In genomic region chrX:2457289-2458133, GRCh38 we compare ENCODE assay signal across 22 cellular contexts. TPM values are rescaled to one million over a fixed set of nuclear protein-coding genes. Genes with fewer than 3 reads are reported as not detected.
DNase-seq lines count a peak whose midpoint lies in the region; ATAC-seq, FAIRE-seq and TF ChIP-seq lines count a peak whose summit lies in the region.
"Had no signal": no experiment of that assay in that cellular context is flagged by ENCODE, and none has a peak within 500 bp of the region (broad histone marks: within the 10 kb centered on the region; RNA-seq: fewer than 3 reads in every experiment).

No MANE protein-coding gene starts in this region.

- no peak for TF ChIP-seq CTCF in HEK293 (tag by site-specific recombination; IDR thresholded peaks at IDR 0.05)
- TF ChIP-seq CTCF in GM12878 (IDR thresholded peaks at IDR 0.05 in 2 of 3, conservative IDR thresholded peaks at IDR 0.05 in 1 of 3; ENCODE audit: control insufficient read depth in 2 of 3, extremely low read depth in 1 of 3, insufficient read depth in 1 of 3, low read depth in 3 of 3, low read length in 3 of 3): no peak

- no peak overlapping the region for H3K4ac ChIP-seq in mesendoderm (ENCODE audit: low read depth, low read length)

- no peak for ATAC-seq in GM12878
- ATAC-seq in activated CD8-positive, alpha-beta memory T cell treated with anti-CD3 and anti-CD28 coated beads, Interleukin-2, amount 10 ng/mL, durations not matched to agents 7 days and 5 days: no peak
- ATAC-seq: HepG2 had no signal

- H2BK120ac ChIP-seq in mesendoderm (ENCODE audit: low read depth, low read length): no peak overlapping the region

- H4K5ac ChIP-seq in mesendoderm (ENCODE audit: low read length): no peak overlapping the region

- peaks cover 0 to 4% (median 0%) of the 10 kb centered on the region in 5 donors for H3K9me3 Mint-ChIP-seq in CD8-positive, alpha-beta memory T cell
- peaks cover 9% of the 10 kb centered on the region for H3K9me3 Mint-ChIP-seq in activated CD8-positive, alpha-beta memory T cell treated with anti-CD3 and anti-CD28 coated beads, Interleukin-2, amount 10 ng/mL, durations not matched to agents 7 days and 5 days (ENCODE audit: low read depth)
- H3K9me3 Mint-ChIP-seq in activated naive CD4-positive, alpha-beta T cell treated with anti-CD3 and anti-CD28 coated beads, Interleukin-2, amount 10 ng/mL, durations not matched to agents 7 days and 5 days: peaks cover 5% of the 10 kb centered on the region

- peaks cover 9 to 20% (median 9%) of the 10 kb centered on the region in 3 donors for H3K36me3 Mint-ChIP-seq in CD8-positive, alpha-beta memory T cell
- H3K36me3 Mint-ChIP-seq in activated CD8-positive, alpha-beta memory T cell treated with anti-CD3 and anti-CD28 coated beads, Interleukin-2, amount 10 ng/mL, durations not matched to agents 7 days and 5 days: peaks cover 13% of the 10 kb centered on the region
- peaks cover 4% of the 10 kb centered on the region for H3K36me3 Mint-ChIP-seq in activated naive CD4-positive, alpha-beta T cell treated with anti-CD3 and anti-CD28 coated beads, Interleukin-2, amount 10 ng/mL, durations not matched to agents 7 days and 5 days

- over 99% methylated on average over 26 of the region's 26 CpGs for WGBS in GM12878 (ENCODE audit: insufficient coverage, insufficient replicate concordance, low lambda C conversion rate, missing lambda C conversion rate)
- no CpG with 5 or more reads among the region's 26 CpGs for WGBS in mesendoderm (ENCODE audit: extremely low coverage, insufficient coverage, low lambda C conversion rate)

- H3K36me3 ChIP-seq in CD8-positive, alpha-beta memory T cell (ENCODE audit: insufficient read depth, low read length): no peaks in the 10 kb centered on the region
- H3K36me3 ChIP-seq in HEK293 (ENCODE audit: control insufficient read depth in 2 of 2, insufficient read depth in 1 of 2, low read length in 2 of 2) (no peaks in the 10 kb centered on the region; a peak in 1 of 3 replicates), GM12878 (ENCODE audit: control insufficient read depth in 2 of 2, insufficient read depth in 2 of 2, low read length in 1 of 2) (no peaks in the 10 kb centered on the region), mesendoderm (ENCODE audit: control insufficient read depth, insufficient read depth, low read length) (no peaks in the 10 kb centered on the region)

- H3K23ac ChIP-seq in mesendoderm (ENCODE audit: low read length): no peak overlapping the region

- peaks cover 17% of the 10 kb centered on the region for H3K79me1 ChIP-seq in mesendoderm (ENCODE audit: low read length)

- RAD21 ChIA-PET in GM12878 (lab: Charles Lee; ENCODE audit: unreplicated experiment): no interaction called here

- H2BK15ac ChIP-seq in mesendoderm (replicated peaks; ENCODE audit: low read depth): no peak overlapping the region

- peak overlapping the region; percentile 12 for H3K27ac ChIP-seq in CD8-positive, alpha-beta memory T cell (ENCODE audit: low read depth, low read length)
- H3K27ac ChIP-seq in HEK293 (ENCODE audit: extremely low read depth, low read depth, low read length) (no peak overlapping the region), GM12878 (ENCODE audit: control insufficient read depth, insufficient read depth) (no peak overlapping the region), mesendoderm (ENCODE audit: low read depth, low read length) (no peak overlapping the region), substantia nigra (ENCODE audit: low read depth, low read length, poor library complexity, severe bottlenecking) (no peak overlapping the region)
- H3K27ac ChIP-seq: SK-N-MC had no signal

- H3K4me3 Mint-ChIP-seq in CD8-positive, alpha-beta memory T cell: no peak overlapping the region
- H3K4me3 Mint-ChIP-seq in activated CD8-positive, alpha-beta memory T cell treated with anti-CD3 and anti-CD28 coated beads, Interleukin-2, amount 10 ng/mL, durations not matched to agents 7 days and 5 days: no peak overlapping the region
- no peak overlapping the region for H3K4me3 Mint-ChIP-seq in activated naive CD4-positive, alpha-beta T cell treated with anti-CD3 and anti-CD28 coated beads, Interleukin-2, amount 10 ng/mL, durations not matched to agents 7 days and 5 days
- H3K4me3 Mint-ChIP-seq: B cell; CD4-positive, CD25-positive, alpha-beta regulatory T cell had no signal

- no peak overlapping the region for H3K56ac ChIP-seq in mesendoderm (ENCODE audit: low read length)

- POLR2A ChIA-PET in CD8-positive, alpha-beta memory T cell (lab: Charles Lee): no interaction called here
- POLR2A ChIA-PET in HEK293 (lab: Yijun Ruan, JAX): no interaction called here
- POLR2A ChIA-PET in GM12878 (lab: Charles Lee): no interaction called here

- H3K27me3 Mint-ChIP-seq in CD8-positive, alpha-beta memory T cell: peaks cover 0 to 4% of the 10 kb centered on the region in 2 donors
- no peaks in the 10 kb centered on the region for H3K27me3 Mint-ChIP-seq in activated CD8-positive, alpha-beta memory T cell treated with anti-CD3 and anti-CD28 coated beads, Interleukin-2, amount 10 ng/mL, durations not matched to agents 7 days and 5 days
- no peaks in the 10 kb centered on the region for H3K27me3 Mint-ChIP-seq in activated naive CD4-positive, alpha-beta T cell treated with anti-CD3 and anti-CD28 coated beads, Interleukin-2, amount 10 ng/mL, durations not matched to agents 7 days and 5 days
- H3K27me3 Mint-ChIP-seq: B cell; CD4-positive, CD25-positive, alpha-beta regulatory T cell had no signal

- BruUV-seq in GM12878 (replicated peaks; lab: Mats Ljungman, UMichigan): no TSS peak

- in situ Hi-C loops in GM12878 (cut with MboI): no loop called here

- no peak for TF ChIP-seq POLR2A in GM12878 (IDR thresholded peaks at IDR 0.05; ENCODE audit: low read depth, low read length)

- SMC1A ChIA-PET in GM12878 (lab: Charles Lee; ENCODE audit: uncharacterized antibody, unreplicated experiment): no interaction called here

- no peaks in the 10 kb centered on the region for H3K4me1 ChIP-seq in CD8-positive, alpha-beta memory T cell (ENCODE audit: insufficient read depth, low read length)
- H3K4me1 ChIP-seq in HEK293 (ENCODE audit: control insufficient read depth, insufficient read depth, low read length) (no peaks in the 10 kb centered on the region), GM12878 (ENCODE audit: control insufficient read depth, insufficient read depth, low read length) (no peaks in the 10 kb centered on the region), mesendoderm (ENCODE audit: control insufficient read depth, low read depth, low read length) (no peaks in the 10 kb centered on the region)

- no peak overlapping the region for H3K9ac ChIP-seq in GM12878 (ENCODE audit: control insufficient read depth, insufficient read depth, low read length)
- no peak overlapping the region for H3K9ac ChIP-seq in mesendoderm (ENCODE audit: low read length)

- CTCF ChIA-PET in CD8-positive, alpha-beta memory T cell (lab: Charles Lee): no interaction called here
- CTCF ChIA-PET in HEK293 (lab: Yijun Ruan, JAX): no interaction called here
- CTCF ChIA-PET in GM12878 (lab: Yijun Ruan, JAX): no interaction called here
- CTCF ChIA-PET in activated CD8-positive, alpha-beta memory T cell treated with anti-CD3 and anti-CD28 coated beads, Interleukin-2, amount 10 ng/mL, durations not matched to agents 7 days and 5 days (lab: Charles Lee): no interaction called here
- CTCF ChIA-PET in activated naive CD4-positive, alpha-beta T cell treated with anti-CD3 and anti-CD28 coated beads, Interleukin-2, amount 10 ng/mL, durations not matched to agents 7 days and 5 days (lab: Charles Lee): no interaction called here

- no peaks in the 10 kb centered on the region for H4K20me1 ChIP-seq in GM12878 (ENCODE audit: control insufficient read depth, insufficient read depth)

- no peak for TF ChIP-seq RAD21 in GM12878 (IDR thresholded peaks at IDR 0.05; ENCODE audit: insufficient read depth, low read depth, low read length)

- no peak overlapping the region for H3K4me3 ChIP-seq in CD8-positive, alpha-beta memory T cell (ENCODE audit: low read length)
- H3K4me3 ChIP-seq in HEK293 (ENCODE audit: low read depth, low read length) (no peak overlapping the region), GM12878 (no peak overlapping the region), mesendoderm (ENCODE audit: low read length) (no peak overlapping the region)
- H3K4me3 ChIP-seq: SK-N-MC had no signal

- H2AK5ac ChIP-seq in mesendoderm (ENCODE audit: low read length): no peak overlapping the region

- no peak overlapping the region for H3K4me2 ChIP-seq in GM12878 (ENCODE audit: control insufficient read depth, insufficient read depth)
- no peak overlapping the region for H3K4me2 ChIP-seq in mesendoderm (ENCODE audit: low read length)

- H3K9me3 ChIP-seq in CD8-positive, alpha-beta memory T cell (ENCODE audit: low read length): no peaks in the 10 kb centered on the region
- H3K9me3 ChIP-seq in HEK293 (ENCODE audit: control insufficient read depth, insufficient read depth, low read depth, low read length) (no peaks in the 10 kb centered on the region), GM12878 (replicated peaks; ENCODE audit: control insufficient read depth, insufficient read depth, low read length) (no peaks in the 10 kb centered on the region; the same call in 1 of the 3 replicates)

- H3K79me2 ChIP-seq in GM12878 (ENCODE audit: control insufficient read depth, insufficient read depth, low read length) (no peaks in the 10 kb centered on the region; the same call in 1 of the 2 replicates), mesendoderm (ENCODE audit: control insufficient read depth, insufficient read depth, low read length) (no peaks in the 10 kb centered on the region)

- no peak overlapping the region for H2AFZ ChIP-seq in GM12878 (ENCODE audit: control insufficient read depth, low read depth, low read length)

- no peaks in the 10 kb centered on the region for H3K27me3 ChIP-seq in CD8-positive, alpha-beta memory T cell (ENCODE audit: insufficient read depth, low read length, poor library complexity, severe bottlenecking)
- H3K27me3 ChIP-seq in GM12878 (replicated peaks in 1 of 2; ENCODE audit: control insufficient read depth in 2 of 2, insufficient read depth in 2 of 2, low read length in 1 of 2) (no peaks in the 10 kb centered on the region), mesendoderm (ENCODE audit: insufficient read depth, low read length, poor library complexity) (no peaks in the 10 kb centered on the region)

- H3K18ac ChIP-seq in mesendoderm (ENCODE audit: low read length): no peak overlapping the region

- no peak for TF ChIP-seq EP300 in GM12878 (IDR thresholded peaks at IDR 0.05; ENCODE audit: borderline replicate concordance in 1 of 2, control insufficient read depth in 1 of 2, low read depth in 2 of 2, low read length in 2 of 2)

- DNase-seq in CD8-positive, alpha-beta memory T cell: no peak
- DNase-seq in GM12878 (ENCODE audit: low read depth, low spot score): no peak
- DNase-seq in mesendoderm: peak; percentile 81
- DNase-seq in activated CD8-positive, alpha-beta memory T cell treated with anti-CD3 and anti-CD28 coated beads, Interleukin-2, amount 10 ng/mL, durations not matched to agents 7 days and 5 days: no peak
- no peak for DNase-seq in substantia nigra (lab: John Stamatoyannopoulos, UW)
- no peak for DNase-seq in activated naive CD4-positive, alpha-beta T cell treated with anti-CD3 and anti-CD28 coated beads, Interleukin-2, amount 10 ng/mL, durations not matched to agents 7 days and 5 days
- no peak for DNase-seq in dermis blood vessel endothelial cell
- DNase-seq: 8988T; CD4-positive, CD25-positive, alpha-beta regulatory T cell; DMS153; NCI-H1417 treated with DMSO at 0.1 percent for 48 hours; NCI-H187 treated with DMSO at 0.1 percent for 48 hours; NCI-H2227 treated with DMSO at 0.1 percent for 48 hours; NCI-H510A treated with DMSO at 0.1 percent for 48 hours; NCI-H82; OCI-M1; SHP77 had no signal

- no peak overlapping the region for H4K8ac ChIP-seq in mesendoderm (ENCODE audit: low read depth, low read length)

- FAIRE-seq in GM12878 (lab: Jason Lieb, UNC): no peak
- FAIRE-seq: H54, HepG2 had no signal

- intact Hi-C loops in GM12878 (cut with micrococcal nuclease; ENCODE audit: unreplicated experiment): no loop called here

- H2BK5ac ChIP-seq in mesendoderm (ENCODE audit: low read length): no peak overlapping the region

- H3K27ac Mint-ChIP-seq in CD8-positive, alpha-beta memory T cell: peak overlapping the region in 1 of 8 donors; percentile 44
- H3K27ac Mint-ChIP-seq in activated CD8-positive, alpha-beta memory T cell treated with anti-CD3 and anti-CD28 coated beads, Interleukin-2, amount 10 ng/mL, durations not matched to agents 7 days and 5 days: no peak overlapping the region
- H3K27ac Mint-ChIP-seq in activated naive CD4-positive, alpha-beta T cell treated with anti-CD3 and anti-CD28 coated beads, Interleukin-2, amount 10 ng/mL, durations not matched to agents 7 days and 5 days: no peak overlapping the region
- H3K27ac Mint-ChIP-seq: B cell had no signal

- H3K4me1 Mint-ChIP-seq in CD8-positive, alpha-beta memory T cell: peaks cover 3 to 13% (median 6%) of the 10 kb centered on the region in 3 donors
- H3K4me1 Mint-ChIP-seq in activated CD8-positive, alpha-beta memory T cell treated with anti-CD3 and anti-CD28 coated beads, Interleukin-2, amount 10 ng/mL, durations not matched to agents 7 days and 5 days: no peaks in the 10 kb centered on the region
- no peaks in the 10 kb centered on the region for H3K4me1 Mint-ChIP-seq in activated naive CD4-positive, alpha-beta T cell treated with anti-CD3 and anti-CD28 coated beads, Interleukin-2, amount 10 ng/mL, durations not matched to agents 7 days and 5 days

RNA-seq across cellular contexts. Expression of gene DHRSX, which starts 43.3 kb away (rescaled TPM):
- 10 to 100 TPM; 25.3 to 26.6 TPM for total RNA-seq in CD8-positive, alpha-beta memory T cell
- polyA plus RNA-seq in CD8-positive, alpha-beta memory T cell: 21.5 TPM
- 47.4 and 74.2 TPM in 2 replicates for total RNA-seq in GM12878 (2013; cell fraction: nucleolus; rRNA removed)
- 17.6 and 20.7 TPM in 2 replicates for total RNA-seq in GM12878 (2014; rRNA removed)
- 9.0 and 11.3 TPM in 2 replicates for total RNA-seq in GM12878 (2014; rRNA removed; fragmentation: Illumina TruSeq; extraction: Trizol)
- 22.4 and 22.9 TPM in 2 replicates for total RNA-seq in GM12878 (2021)
- polyA plus RNA-seq in GM12878 (2011; ENCODE audit: low read depth): 9.9 TPM
- polyA plus RNA-seq in GM12878 (2011; rRNA removed): 20.8 and 22.0 TPM in 2 replicates
- 38.0 and 38.2 TPM in 2 replicates for polyA plus RNA-seq in GM12878 (2011; cell fraction: cytosol; rRNA removed)
- 24.8 TPM in 2 replicates for polyA plus RNA-seq in GM12878 (2011; cell fraction: nucleus; rRNA removed)
- polyA plus RNA-seq in GM12878 (2012): 22.3 and 28.7 TPM in 2 replicates
- polyA plus RNA-seq in GM12878 (2014; fragmentation: Illumina TruSeq; extraction: Trizol): 12.4 and 12.9 TPM in 2 replicates
- polyA plus RNA-seq in GM12878 (2014; fragmentation: Nextera tagmentation; extraction: Ambion mirVana): 1 to 10 TPM; 1.7 to 3.3 TPM
- polyA plus RNA-seq in GM12878 (2014; rRNA removed): 15.5 and 18.9 TPM in 2 replicates
- polyA plus RNA-seq in GM12878 (2016; fragmentation: Nextera tagmentation; extraction: Ambion mirVana): 10 to 100 TPM; 33.5 to 39.5 TPM
- polyA minus RNA-seq in GM12878 (2011; rRNA and poly(A)+ RNA removed): 25.2 and 29.1 TPM in 2 replicates
- polyA minus RNA-seq in GM12878 (2011; cell fraction: cytosol; rRNA and poly(A)+ RNA removed): 9.5 and 9.8 TPM in 2 replicates
- polyA minus RNA-seq in GM12878 (2011; cell fraction: nucleus; rRNA and poly(A)+ RNA removed): 11.2 and 17.8 TPM in 2 replicates
- polyA plus RNA-seq in mesendoderm (2013, experiment 1 of 2): 15.7 TPM
- 15.1 TPM for polyA plus RNA-seq in mesendoderm (2013, experiment 2 of 2)
- 10 to 100 TPM; 21.1 to 22.5 TPM for total RNA-seq in activated CD8-positive, alpha-beta memory T cell treated with anti-CD3 and anti-CD28 coated beads, Interleukin-2, amount 10 ng/mL, durations not matched to agents 7 days and 5 days
- total RNA-seq in dermis blood vessel endothelial cell: 24.6 and 25.2 TPM in 2 replicates

RNA-seq across cellular contexts. Expression of gene ZBED1, which starts 43.3 kb away (rescaled TPM):
- 10 to 100 TPM; 28.0 to 30.0 TPM for total RNA-seq in CD8-positive, alpha-beta memory T cell
- polyA plus RNA-seq in CD8-positive, alpha-beta memory T cell: 41.9 TPM
- 44.8 and 56.2 TPM in 2 replicates for total RNA-seq in GM12878 (2013; cell fraction: nucleolus; rRNA removed)
- total RNA-seq in GM12878 (2014; rRNA removed) (45.6 and 48.9 TPM in 2 replicates), GM12878 (2014; rRNA removed; fragmentation: Illumina TruSeq; extraction: Trizol) (33.9 and 40.0 TPM in 2 replicates), GM12878 (2021) (73.6 and 75.5 TPM in 2 replicates), dermis blood vessel endothelial cell (57.5 and 75.7 TPM in 2 replicates)
- 11.5 TPM for polyA plus RNA-seq in GM12878 (2011; ENCODE audit: low read depth)
- polyA plus RNA-seq in GM12878 (2011; rRNA removed) (24.1 and 32.8 TPM in 2 replicates), GM12878 (2014; fragmentation: Illumina TruSeq; extraction: Trizol) (31.7 and 38.6 TPM in 2 replicates), GM12878 (2014; fragmentation: Nextera tagmentation; extraction: Ambion mirVana) (1 to 10 TPM; 1.9 to 4.8 TPM), GM12878 (2014; rRNA removed) (40.9 and 43.1 TPM in 2 replicates), GM12878 (2016; fragmentation: Nextera tagmentation; extraction: Ambion mirVana) (10 to 100 TPM; 47.6 to 48.3 TPM)
- polyA plus RNA-seq in GM12878 (2011; cell fraction: cytosol; rRNA removed): 48.5 and 59.8 TPM in 2 replicates
- 14.8 and 27.3 TPM in 2 replicates for polyA plus RNA-seq in GM12878 (2011; cell fraction: nucleus; rRNA removed)
- 24.7 and 27.0 TPM in 2 replicates for polyA plus RNA-seq in GM12878 (2012)
- polyA minus RNA-seq in GM12878 (2011; rRNA and poly(A)+ RNA removed): 36.8 and 71.4 TPM in 2 replicates
- polyA minus RNA-seq in GM12878 (2011; cell fraction: cytosol; rRNA and poly(A)+ RNA removed): 37.2 and 39.3 TPM in 2 replicates
- 9.6 and 22.6 TPM in 2 replicates for polyA minus RNA-seq in GM12878 (2011; cell fraction: nucleus; rRNA and poly(A)+ RNA removed)
- polyA plus RNA-seq in mesendoderm (2013, experiment 1 of 2): 19.3 TPM
- 17.8 TPM for polyA plus RNA-seq in mesendoderm (2013, experiment 2 of 2)
- 10 to 100 TPM; 31.7 to 34.9 TPM for total RNA-seq in activated CD8-positive, alpha-beta memory T cell treated with anti-CD3 and anti-CD28 coated beads, Interleukin-2, amount 10 ng/mL, durations not matched to agents 7 days and 5 days
